ENCODE assay signal across 23 cellular contexts in genomic region chr2:172305066-172305465, GRCh38.
"Had no signal": no experiment of that assay in that cellular context is flagged by ENCODE, and none has a peak within 500 bp of the region (broad histone marks: within the 10 kb centered on the region; RNA-seq: fewer than 3 reads in every experiment).

No MANE protein-coding gene starts in this region.

- H3K36me3 ChIP-seq: breast epithelium, esophagus muscularis mucosa, heart right ventricle, right atrium auricular region, spleen, suprapubic skin, tibial artery, upper lobe of right lung had no signal

- H3K27me3 Mint-ChIP-seq: activated CD4-positive, alpha-beta T cell treated with anti-CD3 and anti-CD28 coated beads for 36 hours; dendritic cell treated with granulocyte-macrophage colony-stimulating factor and Interleukin-4, amounts not matched to agents 40 ng/mL and 50 ng/mL, for 4 days had no signal

- H3K27me3 ChIP-seq: breast epithelium, esophagus muscularis mucosa, right atrium auricular region, spleen, suprapubic skin, upper lobe of right lung had no signal

- H3K36me3 Mint-ChIP-seq: activated CD8-positive, alpha-beta memory T cell treated with anti-CD3 and anti-CD28 coated beads, Interleukin-2, amount 10 ng/mL, durations not matched to agents 7 days and 5 days; activated naive CD4-positive, alpha-beta T cell treated with anti-CD3 and anti-CD28 coated beads, Interleukin-2, amount 50 U/mL, for 72 hours; memory B cell; natural killer cell treated with Interleukin-12 subunit alpha and Interleukin-12 subunit beta and Interleukin-15 and Interleukin-18, amount 100 ng/mL, for 72 hours had no signal

- H3K27ac Mint-ChIP-seq: activated CD4-positive, alpha-beta T cell treated with anti-CD3 and anti-CD28 coated beads for 36 hours; activated CD8-positive, alpha-beta memory T cell treated with anti-CD3 and anti-CD28 coated beads, Interleukin-2, amount 10 ng/mL, durations not matched to agents 7 days and 5 days; activated CD8-positive, alpha-beta T cell treated with anti-CD3 and anti-CD28 coated beads, Interleukin-2, amount 10 ng/mL, durations not matched to agents 7 days and 5 days; activated T-cell treated with anti-CD3 and anti-CD28 coated beads, Interleukin-2, amount 50 U/mL, for 72 hours; dendritic cell treated with granulocyte-macrophage colony-stimulating factor and Interleukin-4, amounts not matched to agents 40 ng/mL and 50 ng/mL, for 4 days; memory B cell; natural killer cell treated with Interleukin-12 subunit alpha and Interleukin-12 subunit beta and Interleukin-15 and Interleukin-18, amount 100 ng/mL, for 72 hours had no signal

- H3K9me3 ChIP-seq: breast epithelium, right atrium auricular region, suprapubic skin, tibial artery, upper lobe of right lung had no signal

- H3K4me3 ChIP-seq: breast epithelium, esophagus muscularis mucosa, heart right ventricle, right atrium auricular region, spleen, suprapubic skin, tibial artery, upper lobe of right lung had no signal

- ATAC-seq: activated CD4-positive, alpha-beta T cell treated with anti-CD3 and anti-CD28 coated beads for 36 hours; activated CD8-positive, alpha-beta memory T cell treated with anti-CD3 and anti-CD28 coated beads, Interleukin-2, amount 10 ng/mL, durations not matched to agents 7 days and 5 days; activated CD8-positive, alpha-beta T cell treated with anti-CD3 and anti-CD28 coated beads, Interleukin-2, amount 10 ng/mL, durations not matched to agents 7 days and 5 days; activated naive CD4-positive, alpha-beta T cell treated with anti-CD3 and anti-CD28 coated beads, Interleukin-2, amount 50 U/mL, for 72 hours; activated T-cell treated with anti-CD3 and anti-CD28 coated beads, Interleukin-2, amount 50 U/mL, for 72 hours; heart right ventricle; natural killer cell treated with Interleukin-12 subunit alpha and Interleukin-12 subunit beta and Interleukin-15 and Interleukin-18, amount 100 ng/mL, for 72 hours; upper lobe of right lung had no signal

- DNase-seq: activated CD4-positive, alpha-beta T cell treated with anti-CD3 and anti-CD28 coated beads for 36 hours; activated CD4-positive, CD25-positive, alpha-beta regulatory T cell; activated CD8-positive, alpha-beta memory T cell treated with anti-CD3 and anti-CD28 coated beads, Interleukin-2, amount 10 ng/mL, durations not matched to agents 7 days and 5 days; activated CD8-positive, alpha-beta T cell treated with anti-CD3 and anti-CD28 coated beads, Interleukin-2, amount 10 ng/mL, durations not matched to agents 7 days and 5 days; activated naive CD4-positive, alpha-beta T cell; activated T-cell treated with anti-CD3 and anti-CD28 coated beads for 4 hours; activated T-cell treated with anti-CD3 and anti-CD28 coated beads, Interleukin-2, amount 50 U/mL, for 72 hours; central memory CD4-positive, alpha-beta T cell; foreskin melanocyte; heart right ventricle; midbrain; spleen; stimulated activated naive CD4-positive, alpha-beta T cell; tibial artery; upper lobe of right lung had no signal

- H3K4me1 ChIP-seq: breast epithelium, suprapubic skin, upper lobe of right lung had no signal

- H3K4me1 Mint-ChIP-seq: activated CD4-positive, alpha-beta T cell treated with anti-CD3 and anti-CD28 coated beads for 36 hours; activated CD8-positive, alpha-beta memory T cell treated with anti-CD3 and anti-CD28 coated beads, Interleukin-2, amount 10 ng/mL, durations not matched to agents 7 days and 5 days; memory B cell had no signal

- H3K27ac ChIP-seq: breast epithelium, esophagus muscularis mucosa, heart right ventricle, right atrium auricular region, spleen, suprapubic skin, tibial artery, upper lobe of right lung had no signal

- H3K4me3 Mint-ChIP-seq: activated CD4-positive, alpha-beta T cell treated with anti-CD3 and anti-CD28 coated beads for 36 hours; activated CD8-positive, alpha-beta memory T cell treated with anti-CD3 and anti-CD28 coated beads, Interleukin-2, amount 10 ng/mL, durations not matched to agents 7 days and 5 days; activated CD8-positive, alpha-beta T cell treated with anti-CD3 and anti-CD28 coated beads, Interleukin-2, amount 10 ng/mL, durations not matched to agents 7 days and 5 days; activated T-cell treated with anti-CD3 and anti-CD28 coated beads, Interleukin-2, amount 50 U/mL, for 72 hours; dendritic cell treated with granulocyte-macrophage colony-stimulating factor and Interleukin-4, amounts not matched to agents 40 ng/mL and 50 ng/mL, for 4 days; memory B cell; natural killer cell treated with Interleukin-12 subunit alpha and Interleukin-12 subunit beta and Interleukin-15 and Interleukin-18, amount 100 ng/mL, for 72 hours had no signal
